ENCODE assay signal across 8 cellular contexts in genomic region chr2:175309799-175310198, GRCh38.
DNase-seq lines count a peak whose midpoint lies in the region; ATAC-seq and TF ChIP-seq lines count a peak whose summit lies in the region.

No MANE protein-coding gene starts in this region.

- POLR2A ChIA-PET in Caco-2 (lab: Charles Lee), result no interaction called here
- POLR2A ChIA-PET in CD8-positive, alpha-beta T cell (lab: Charles Lee), result no interaction called here

- no peak for TF ChIP-seq POLR2A in vagina (IDR thresholded peaks at IDR 0.05)

- no peaks in the 10 kb centered on the region for H3K4me1 ChIP-seq in Caco-2
- no peaks in the 10 kb centered on the region for H3K4me1 ChIP-seq in vagina
- H3K4me1 ChIP-seq in CD8-positive, alpha-beta T cell (ENCODE audit: insufficient read depth, low read length), result no peaks in the 10 kb centered on the region

- no TSS peak for BruUV-seq in Caco-2 (replicated peaks; lab: Mats Ljungman, UMichigan)

- H3K9me3 ChIP-seq in Caco-2 (no peaks in the 10 kb centered on the region), vagina (no peaks in the 10 kb centered on the region)
- no peaks in the 10 kb centered on the region for H3K9me3 ChIP-seq in CD8-positive, alpha-beta T cell (ENCODE audit: low read length)

- H3K9me3 Mint-ChIP-seq in Caco-2 (ENCODE audit: unreplicated experiment) (no peaks in the 10 kb centered on the region), brain (no peaks in the 10 kb centered on the region), nephron progenitor cell (no peaks in the 10 kb centered on the region)
- H3K9me3 Mint-ChIP-seq in CD8-positive, alpha-beta T cell, result no peaks in the 10 kb centered on the region

- H3K4me3 Mint-ChIP-seq in Caco-2 (ENCODE audit: unreplicated experiment) (no peak overlapping the region), brain (no peak overlapping the region), nephron progenitor cell (no peak overlapping the region)
- H3K4me3 Mint-ChIP-seq in CD8-positive, alpha-beta T cell, result no peak overlapping the region

- CTCF ChIA-PET in Caco-2 (lab: Charles Lee), result no interaction called here
- CTCF ChIA-PET in CD8-positive, alpha-beta T cell (lab: Charles Lee), result no interaction called here

- H3K4me1 Mint-ChIP-seq in Caco-2 (ENCODE audit: low read depth, unreplicated experiment) (no peaks in the 10 kb centered on the region), brain (no peaks in the 10 kb centered on the region), nephron progenitor cell (peaks cover 25% of the 10 kb centered on the region)
- no peaks in the 10 kb centered on the region for H3K4me1 Mint-ChIP-seq in CD8-positive, alpha-beta T cell (ENCODE audit: low read depth)

- H3K36me3 ChIP-seq in Caco-2 (ENCODE audit: control insufficient read depth, insufficient read depth, low read length) (no peaks in the 10 kb centered on the region), vagina (no peaks in the 10 kb centered on the region)
- H3K36me3 ChIP-seq in CD8-positive, alpha-beta T cell (ENCODE audit: insufficient read depth, low read length), result no peaks in the 10 kb centered on the region

- TF ChIP-seq CTCF in Caco-2 (IDR thresholded peaks at IDR 0.05; ENCODE audit: insufficient read depth in 1 of 2, low read depth in 1 of 2, low read length in 1 of 2, severe bottlenecking in 1 of 2, unreplicated experiment in 1 of 2) (peak; percentile 60 to 63), GM20000 (IDR thresholded peaks at IDR 0.05; ENCODE audit: extremely low read depth, missing control alignments) (peak; percentile 16), brain (conservative IDR thresholded peaks at IDR 0.05) (peak; percentile 54 to 63), nephron progenitor cell (IDR thresholded peaks at IDR 0.05) (peak; percentile 59), vagina (IDR thresholded peaks at IDR 0.05) (no peak)
- TF ChIP-seq CTCF in CD8-positive, alpha-beta T cell (IDR thresholded peaks at IDR 0.05), result no peak

- DNase-seq in Caco-2 (peak; percentile 45 to 58), GM20000 (ENCODE audit: low spot score) (peak; percentile 26), NCI-H2107 (lab: John Stamatoyannopoulos, UW) (peak; percentile 3), nephron progenitor cell (peak; percentile 44), vagina (ENCODE audit: extremely low spot score in 2 of 2) (no peak)
- DNase-seq in CD8-positive, alpha-beta T cell, result no peak

- H3K27me3 ChIP-seq in Caco-2 (replicated peaks; ENCODE audit: control insufficient read depth, insufficient read depth, low read length) (no peaks in the 10 kb centered on the region), vagina (no peaks in the 10 kb centered on the region)
- no peaks in the 10 kb centered on the region for H3K27me3 ChIP-seq in CD8-positive, alpha-beta T cell (ENCODE audit: insufficient read depth, low read length)

- H3K27ac ChIP-seq in vagina, result no peak overlapping the region
- H3K27ac ChIP-seq in CD8-positive, alpha-beta T cell (ENCODE audit: low read depth, low read length), result no peak overlapping the region

- H3K27me3 Mint-ChIP-seq in Caco-2 (ENCODE audit: insufficient read depth, unreplicated experiment) (peaks cover 17% of the 10 kb centered on the region), brain (peaks cover 32% of the 10 kb centered on the region), nephron progenitor cell (ENCODE audit: low read depth, poor library complexity) (peaks cover 45% of the 10 kb centered on the region)
- H3K27me3 Mint-ChIP-seq in CD8-positive, alpha-beta T cell (ENCODE audit: low read depth), result peaks cover 16% of the 10 kb centered on the region

- H3K4me3 ChIP-seq in Caco-2 (ENCODE audit: low read depth, low read length) (no peak overlapping the region), vagina (no peak overlapping the region)
- no peak overlapping the region for H3K4me3 ChIP-seq in CD8-positive, alpha-beta T cell (ENCODE audit: low read depth, low read length)

- intact Hi-C loops in Caco-2 (cut with micrococcal nuclease; ENCODE audit: unreplicated experiment), result loop anchor here (2.0 kb wide), 2 partner anchors 19 to 787 kb away; no protein-coding TSS in a partner anchor
- intact Hi-C loops in vagina (cut with DNase I), result no loop called here
- intact Hi-C loops in CD8-positive, alpha-beta T cell (cut with DNase I, micrococcal nuclease), result no loop called here

- ATAC-seq in HG02840 (IDR thresholded peaks at IDR 0.05; ENCODE audit: low FRiP score, unreplicated experiment), result no peak
- ATAC-seq in CD8-positive, alpha-beta T cell, result no peak

- no peaks in the 10 kb centered on the region for H3K36me3 Mint-ChIP-seq in Caco-2 (ENCODE audit: insufficient read depth, unreplicated experiment)
- no peaks in the 10 kb centered on the region for H3K36me3 Mint-ChIP-seq in brain
- no peaks in the 10 kb centered on the region for H3K36me3 Mint-ChIP-seq in nephron progenitor cell (ENCODE audit: low read depth)
- no peaks in the 10 kb centered on the region for H3K36me3 Mint-ChIP-seq in CD8-positive, alpha-beta T cell

- H3K27ac Mint-ChIP-seq in Caco-2 (ENCODE audit: unreplicated experiment) (no peak overlapping the region), brain (no peak overlapping the region), nephron progenitor cell (no peak overlapping the region)
- no peak overlapping the region for H3K27ac Mint-ChIP-seq in CD8-positive, alpha-beta T cell

Comparison
In these comparisons a context has a peak if more than half of its experiments do, and no peak if none do; other contexts are left out.
1. DNase-seq: peak in Caco-2 (2 of 2), GM20000 (single experiment), NCI-H2107 (single experiment) and nephron progenitor cell (single experiment); none in vagina (0 of 2) and CD8-positive, alpha-beta T cell (0 of 7).
2. CTCF ChIP-seq: peak in Caco-2 (2 of 2), GM20000 (single experiment), brain (2 of 2) and nephron progenitor cell (single experiment); none in vagina (0 of 3) and CD8-positive, alpha-beta T cell (single experiment).